7 cellular contexts compared by ENCODE assay signal in genomic region chr1:113905435-113905861, GRCh38. TPM values are rescaled to one million over a fixed set of nuclear protein-coding genes. Genes with fewer than 3 reads are reported as not detected.
A peak's percentile ranks its signal among the peaks of the same experiment; 100 is the strongest.
DNase-seq lines count a peak whose midpoint lies in the region; ATAC-seq and TF ChIP-seq lines count a peak whose summit lies in the region.

No MANE protein-coding gene starts in this region.

- H3K9me3 ChIP-seq in thoracic aorta = no peaks in the 10 kb centered on the region

- peak overlapping the region; percentile 95 for H3K4me3 Mint-ChIP-seq in MCF 10A (ENCODE audit: unreplicated experiment)

- H3K27ac Mint-ChIP-seq in MCF 10A (ENCODE audit: low read depth, unreplicated experiment) = peak overlapping the region; percentile 94

- BruUV-seq in MCF 10A (replicated peaks; lab: Mats Ljungman, UMichigan) = TSS peak; percentile 55

- ATAC-seq in GM21825 (IDR thresholded peaks at IDR 0.05; ENCODE audit: unreplicated experiment) (peak; percentile 0), thoracic aorta (ENCODE audit: insufficient number of reproducible peaks, low FRiP score, low read depth) (no peak)

- H3K4me1 Mint-ChIP-seq in MCF 10A (ENCODE audit: insufficient read depth, unreplicated experiment) = no peaks in the 10 kb centered on the region

- no peaks in the 10 kb centered on the region for H3K27me3 Mint-ChIP-seq in MCF 10A (ENCODE audit: insufficient read depth, unreplicated experiment)

- no peaks in the 10 kb centered on the region for H3K27me3 ChIP-seq in thoracic aorta (replicated peaks; ENCODE audit: insufficient read depth)

- intact Hi-C loops in MCF 10A (cut with micrococcal nuclease) (loop anchor here (1.0 to 10.0 kb wide), 6 partner anchors 24 to 765 kb away; partner anchors contain the start of genes HIPK1, PHTF1 and RSBN1), lower leg skin (cut with DNase I; ENCODE audit: low total_unique reads) (loop anchor here (10.0 kb wide), 1 partner anchor 71 kb away; no protein-coding TSS in a partner anchor)

- peaks cover 24% of the 10 kb centered on the region for H3K36me3 Mint-ChIP-seq in MCF 10A (ENCODE audit: insufficient read depth, unreplicated experiment)

- H3K4me1 ChIP-seq in thoracic aorta (ENCODE audit: control insufficient read depth in 1 of 2, low read depth in 2 of 2) = peaks cover 7 to 28% of the 10 kb centered on the region in 2 donors

- CTCF ChIA-PET in MCF 10A (lab: Yijun Ruan, JAX) = interaction anchor here (0.5 to 3.5 kb wide), 8 partner anchors 11 to 564 kb away, joined by 3 to 48 read pairs (median 3); partner anchors contain the start of gene HIPK1

- DNase-seq in NCI-H345 (lab: John Stamatoyannopoulos, UW) (peak; percentile 19), MCF 10A (ENCODE audit: unreplicated experiment) (peak; percentile 17), lower leg skin (ENCODE audit: low spot score in 2 of 2) (no peak), thoracic aorta (ENCODE audit: low spot score) (no peak)
- no peak for DNase-seq in activated CD4-positive, CD25-positive, alpha-beta regulatory T cell treated with anti-CD3 and anti-CD28 coated beads, Interleukin-2, amount 50 U/mL, for 72 hours

- TF ChIP-seq POLR2A in lower leg skin (IDR thresholded peaks at IDR 0.05) = no peak

- H3K9me3 Mint-ChIP-seq in MCF 10A (ENCODE audit: unreplicated experiment) = no peaks in the 10 kb centered on the region

- peaks cover 2% of the 10 kb centered on the region for H3K36me3 ChIP-seq in thoracic aorta

- TF ChIP-seq CTCF in MCF 10A (IDR thresholded peaks at IDR 0.05; ENCODE audit: unreplicated experiment) = no peak
- no peak for TF ChIP-seq CTCF in lower leg skin (IDR thresholded peaks at IDR 0.05)
- no peak for TF ChIP-seq CTCF in thoracic aorta (IDR thresholded peaks at IDR 0.05)

- H3K4me3 ChIP-seq in GM08714 (ENCODE audit: low read length) = peak overlapping the region; percentile 88
- peak overlapping the region; percentile 44 for H3K4me3 ChIP-seq in lower leg skin (ENCODE audit: low read depth, poor library complexity, severe bottlenecking)
- peak overlapping the region; percentile 81 for H3K4me3 ChIP-seq in thoracic aorta

- WGBS in lower leg skin, 2 donors = 0% methylated on average over 17 of the region's 17 CpGs

- H3K27ac ChIP-seq in thoracic aorta = peak overlapping the region; percentile 68 to 85

- POLR2A ChIA-PET in MCF 10A (lab: Yijun Ruan, JAX) = interaction anchor here (0.5 to 9.1 kb wide), 11 partner anchors 9 to 147 kb away, joined by 3 to 228 read pairs (median 3); partner anchors contain the start of genes HIPK1, PHTF1 and RSBN1

RNA-seq across cellular contexts. Expression of gene DCLRE1B, which starts 0.3 kb away (rescaled TPM):
- total RNA-seq in MCF 10A (2022) (6.9 and 8.1 TPM in 2 replicates), lower leg skin (1 to 10 TPM; 2.1 to 4.4 (median 3.5) TPM), thoracic aorta (1 to 10 TPM; 3.2 to 4.4 TPM)

RNA-seq across cellular contexts. Expression of gene AP4B1, which starts 0.8 kb away (rescaled TPM):
- total RNA-seq in MCF 10A (2022) (20.4 and 21.3 TPM in 2 replicates), lower leg skin (10 to 100 TPM in 1 of 4 donors, 1 to 10 TPM in 3; 5.3 to 19.1 (median 5.9) TPM), thoracic aorta (10 to 100 TPM in 1 of 2 donors, 1 to 10 TPM in 1; 7.0 to 47.2 TPM)

RNA-seq across cellular contexts. Expression of gene BCL2L15, which starts 18.1 kb away (rescaled TPM):
- total RNA-seq in MCF 10A (2022) (0.27 and 2.3 TPM in 2 replicates), lower leg skin (10 to 100 TPM in 1 of 4 donors, 1 to 10 TPM in 1, under 1 TPM in 1, not detected in 1; 0.17 to 86.4 (median 1.4) TPM), thoracic aorta (1 to 10 TPM in 1 of 2 donors, under 1 TPM in 1; 0.14 to 1.7 TPM)

RNA-seq across cellular contexts. Expression of gene HIPK1, which starts 23.7 kb away (rescaled TPM):
- total RNA-seq in MCF 10A (2022) = 46.7 and 50.2 TPM in 2 replicates
- 10 to 100 TPM; 47.6 to 58.3 (median 54.5) TPM for total RNA-seq in lower leg skin
- 10 to 100 TPM; 47.4 to 59.1 TPM for total RNA-seq in thoracic aorta

RNA-seq across cellular contexts. Expression of gene PTPN22, which starts 33.9 kb away (rescaled TPM):
- total RNA-seq in MCF 10A (2022) = 0.42 and 0.89 TPM in 2 replicates
- total RNA-seq in lower leg skin = 1 to 10 TPM in 1 of 4 donors, under 1 TPM in 3; 0.56 to 2.3 (median 0.75) TPM
- total RNA-seq in thoracic aorta = 1 to 10 TPM; 6.6 to 8.1 TPM

Comparison
In these comparisons a context has a peak if more than half of its experiments do, and no peak if none do; other contexts are left out.
1. DNase-seq: peak in NCI-H345 (single experiment) and MCF 10A (single experiment); none in lower leg skin (0 of 2), thoracic aorta (single experiment) and activated CD4-positive, CD25-positive, alpha-beta regulatory T cell treated with anti-CD3 and anti-CD28 coated beads, Interleukin-2, amount 50 U/mL, for 72 hours (single experiment).
2. Peak in every context shown above with its lines, with median percentiles within 50 percentile points of each other: H3K4me3 ChIP-seq.